28 cellular contexts compared by ENCODE assay signal in genomic region chr5:172159016-172159415, GRCh38. TPM values are rescaled to one million over a fixed set of nuclear protein-coding genes. Genes with fewer than 3 reads are reported as not detected.
A peak's percentile ranks its signal among the peaks of the same experiment; 100 is the strongest.
DNase-seq lines count a peak whose midpoint lies in the region; ATAC-seq and TF ChIP-seq lines count a peak whose summit lies in the region.
"Had no signal": no experiment of that assay in that cellular context is flagged by ENCODE, and none has a peak within 500 bp of the region (broad histone marks: within the 10 kb centered on the region; RNA-seq: fewer than 3 reads in every experiment).

No MANE protein-coding gene starts in this region.

- no peak for TF ChIP-seq CTCF in CD4-positive, alpha-beta T cell (IDR thresholded peaks at IDR 0.05)

- no peak for ATAC-seq in CD4-positive, alpha-beta T cell (ENCODE audit: poor library complexity)
- no peak for ATAC-seq in activated naive CD4-positive, alpha-beta T cell treated with anti-CD3 and anti-CD28 coated beads, Interleukin-2, amount 50 U/mL, for 72 hours
- no peak for ATAC-seq in naive thymus-derived CD8-positive, alpha-beta T cell
- ATAC-seq in GM21381 (IDR thresholded peaks at IDR 0.05; ENCODE audit: unreplicated experiment) = no peak
- ATAC-seq in GM18520 (IDR thresholded peaks at IDR 0.05; ENCODE audit: unreplicated experiment) = no peak
- ATAC-seq: activated CD4-positive, CD25-positive, alpha-beta regulatory T cell treated with anti-CD3 and anti-CD28 coated beads, Interleukin-2, amount 50 U/mL, for 24 hours; esophagus mucosa; GM12878 had no signal

- no peaks in the 10 kb centered on the region for H3K27me3 Mint-ChIP-seq in CD4-positive, alpha-beta T cell
- H3K27me3 Mint-ChIP-seq in naive thymus-derived CD8-positive, alpha-beta T cell = no peaks in the 10 kb centered on the region
- H3K27me3 Mint-ChIP-seq: progenitor cell of endocrine pancreas had no signal

- H3K27ac Mint-ChIP-seq in CD4-positive, alpha-beta T cell = peak overlapping the region; percentile 79
- peak overlapping the region; percentile 69 to 77 for H3K27ac Mint-ChIP-seq in activated naive CD4-positive, alpha-beta T cell treated with anti-CD3 and anti-CD28 coated beads, Interleukin-2, amount 50 U/mL, for 72 hours
- H3K27ac Mint-ChIP-seq in naive thymus-derived CD8-positive, alpha-beta T cell = peak overlapping the region; percentile 58 to 95 (median 78)
- H3K27ac Mint-ChIP-seq: mesothelial cell of epicardium, progenitor cell of endocrine pancreas had no signal

- no peak for DNase-seq in CD4-positive, alpha-beta T cell
- DNase-seq in activated naive CD4-positive, alpha-beta T cell treated with anti-CD3 and anti-CD28 coated beads, Interleukin-2, amount 50 U/mL, for 72 hours (ENCODE audit: low spot score in 2 of 2) = no peak
- no peak for DNase-seq in naive thymus-derived CD8-positive, alpha-beta T cell
- DNase-seq in COLO829 (ENCODE audit: low spot score) = no peak
- DNase-seq: activated CD8-positive, alpha-beta memory T cell treated with anti-CD3 and anti-CD28 coated beads, Interleukin-2, amount 50 U/mL, for 48 hours; Caco-2; cerebellar nuclear complex; DMS79 treated with DMSO at 0.1 percent for 48 hours; effector CD4-positive, alpha-beta T cell; foreskin melanocyte; hippocampal formation; Kasumi-1; left ventricle myocardium inferior; NCI-H187; NCI-H226; NCI-H82; SHP77; SW 1271 had no signal

- H3K4me3 ChIP-seq in BLaER1 = no peak overlapping the region
- H3K4me3 ChIP-seq: GM12878, left ventricle myocardium inferior had no signal

- no peaks in the 10 kb centered on the region for H3K27me3 ChIP-seq in BLaER1
- no peaks in the 10 kb centered on the region for H3K27me3 ChIP-seq in CD4-positive, alpha-beta T cell (ENCODE audit: control insufficient read depth, insufficient read depth, low read length)

- H3K9me3 ChIP-seq in BLaER1 = no peaks in the 10 kb centered on the region
- no peaks in the 10 kb centered on the region for H3K9me3 ChIP-seq in CD4-positive, alpha-beta T cell (ENCODE audit: control insufficient read depth, low read length)
- H3K9me3 ChIP-seq: Caco-2, left ventricle myocardium inferior had no signal

- CTCF ChIA-PET in CD4-positive, alpha-beta T cell (lab: Charles Lee) = interaction anchor here (0.9 kb wide), 1 partner anchor 29 kb away, joined by 3 read pairs; the partner anchor contains the start of gene STK10

- intact Hi-C loops in CD4-positive, alpha-beta T cell (cut with DNase I, micrococcal nuclease) = no loop called here

- H3K4me3 Mint-ChIP-seq in CD4-positive, alpha-beta T cell = peak overlapping the region; percentile 3
- peak overlapping the region in 9 of 10 donors; percentile 4 to 67 (median 44) for H3K4me3 Mint-ChIP-seq in naive thymus-derived CD8-positive, alpha-beta T cell
- H3K4me3 Mint-ChIP-seq: mesothelial cell of epicardium had no signal

- H3K9me3 Mint-ChIP-seq in CD4-positive, alpha-beta T cell = no peaks in the 10 kb centered on the region
- H3K9me3 Mint-ChIP-seq in activated naive CD4-positive, alpha-beta T cell treated with anti-CD3 and anti-CD28 coated beads, Interleukin-2, amount 50 U/mL, for 72 hours = peaks cover 0 to under 1% of the 10 kb centered on the region in 2 donors
- H3K9me3 Mint-ChIP-seq in naive thymus-derived CD8-positive, alpha-beta T cell = no peaks in the 10 kb centered on the region
- H3K9me3 Mint-ChIP-seq: mesothelial cell of epicardium had no signal

- H3K36me3 Mint-ChIP-seq in CD4-positive, alpha-beta T cell (ENCODE audit: low read depth) = peaks cover 75% of the 10 kb centered on the region
- peaks cover 14 to 38% of the 10 kb centered on the region in 2 donors for H3K36me3 Mint-ChIP-seq in activated naive CD4-positive, alpha-beta T cell treated with anti-CD3 and anti-CD28 coated beads, Interleukin-2, amount 50 U/mL, for 72 hours
- peaks cover 0 to 72% (median 12%) of the 10 kb centered on the region in 3 donors for H3K36me3 Mint-ChIP-seq in naive thymus-derived CD8-positive, alpha-beta T cell

- H3K4me1 ChIP-seq in BLaER1 = peaks cover 94% of the 10 kb centered on the region

- H3K9ac ChIP-seq in BLaER1 = no peak overlapping the region

- peak overlapping the region; percentile 35 for H3K4me2 ChIP-seq in BLaER1

- peak overlapping the region; percentile 15; the same call in 1 of the 2 replicates for H3K27ac ChIP-seq in BLaER1
- no peak overlapping the region for H3K27ac ChIP-seq in CD4-positive, alpha-beta T cell (ENCODE audit: low read depth, low read length)
- H3K27ac ChIP-seq: left ventricle myocardium inferior had no signal

- POLR2A ChIA-PET in CD4-positive, alpha-beta T cell (lab: Charles Lee) = interaction anchor here (0.6 to 2.7 kb wide), 3 partner anchors 15 to 27 kb away, joined by 3 to 15 read pairs (median 9); no protein-coding TSS in a partner anchor
- POLR2A ChIA-PET in naive thymus-derived CD8-positive, alpha-beta T cell (lab: Charles Lee) = interaction anchor here (1.1 to 9.7 kb wide), 3 partner anchors 16 to 26 kb away, joined by 3 to 93 read pairs (median 3); no protein-coding TSS in a partner anchor

- peaks cover 71% of the 10 kb centered on the region for H3K36me3 ChIP-seq in BLaER1

- peaks cover 76% of the 10 kb centered on the region for H3K4me1 Mint-ChIP-seq in CD4-positive, alpha-beta T cell (ENCODE audit: low read depth)
- H3K4me1 Mint-ChIP-seq in naive thymus-derived CD8-positive, alpha-beta T cell = peaks cover 43 to 83% (median 78%) of the 10 kb centered on the region in 4 donors

- H4K20me1 ChIP-seq in BLaER1 = peaks cover 85% of the 10 kb centered on the region

RNA-seq across cellular contexts. Expression of gene STK10, which starts 29.0 kb away (rescaled TPM):
- total RNA-seq in CD4-positive, alpha-beta T cell = 100 to 1,000 TPM; 211 to 229 TPM
- total RNA-seq in activated naive CD4-positive, alpha-beta T cell treated with anti-CD3 and anti-CD28 coated beads, Interleukin-2, amount 50 U/mL, for 72 hours = 10 to 100 TPM; 42.9 to 92.2 TPM
- total RNA-seq in naive thymus-derived CD8-positive, alpha-beta T cell = 100 to 1,000 TPM; 351 to 360 TPM
- polyA plus RNA-seq in naive thymus-derived CD8-positive, alpha-beta T cell = 100 to 1,000 TPM in 1 of 3 donors, 10 to 100 TPM in 2; 44.6 to 128 (median 62.1) TPM

RNA-seq across cellular contexts. Expression of gene EFCAB9, which starts 35.0 kb away (rescaled TPM):
- total RNA-seq in CD4-positive, alpha-beta T cell = not detected
- not detected for total RNA-seq in activated naive CD4-positive, alpha-beta T cell treated with anti-CD3 and anti-CD28 coated beads, Interleukin-2, amount 50 U/mL, for 72 hours
- total RNA-seq in naive thymus-derived CD8-positive, alpha-beta T cell = not detected
- polyA plus RNA-seq in naive thymus-derived CD8-positive, alpha-beta T cell = not detected
- total RNA-seq: Caco-2, esophagus mucosa, GM12878, left ventricle myocardium inferior, mesothelial cell of epicardium, progenitor cell of endocrine pancreas, temporal lobe had no signal
- polyA plus RNA-seq: neural cell had no signal
